Comparison of ENCODE assay signal across 22 cellular contexts in genomic region chr12:128933039-128933438, GRCh38.
"Had no signal": no experiment of that assay in that cellular context is flagged by ENCODE, and none has a peak within 500 bp of the region (broad histone marks: within the 10 kb centered on the region; RNA-seq: fewer than 3 reads in every experiment).

No MANE protein-coding gene starts in this region.

- H3K27me3 ChIP-seq: left lung, pancreas, right lobe of liver, suprapubic skin, tibial nerve, vagina had no signal

- DNase-seq: hippocampal formation; kidney; left colon; left lung; lower lobe of right lung; mammary epithelial cell; mesenchymal stem cell; nucleus accumbens; pancreas; posterior cingulate gyrus; psoas muscle; right lobe of liver; stimulated activated CD4-positive, alpha-beta T cell treated with anti-CD3 and anti-CD28 coated beads, Interleukin-4, amount 100 ng/mL, for 24 hours had no signal

- H3K4me3 Mint-ChIP-seq: naive thymus-derived CD8-positive, alpha-beta T cell; nephron; neural crest cell; stimulated activated effector memory CD8-positive, alpha-beta T cell treated with anti-CD3 and anti-CD28 coated beads, Interleukin-12 subunit alpha, Interleukin-12 subunit beta, amount 100 ng/mL, for 72 hours; stimulated activated naive CD8-positive, alpha-beta T cell treated with anti-CD3 and anti-CD28 coated beads, Interleukin-15, Interleukin-2, amounts not matched to agents 100 ng/mL and 50 ng/mL, for 24 hours; type B pancreatic cell had no signal

- H3K9me3 ChIP-seq: left lung, lower lobe of right lung, pancreas, psoas muscle, right lobe of liver, suprapubic skin, vagina had no signal

- H3K4me3 ChIP-seq: left lung, lower lobe of right lung, pancreas, psoas muscle, right lobe of liver, suprapubic skin, tibial nerve, vagina had no signal

- H3K4me1 ChIP-seq: left lung, lower lobe of right lung, pancreas, psoas muscle, right lobe of liver, suprapubic skin, tibial nerve, vagina had no signal

- H3K27ac ChIP-seq: left lung, lower lobe of right lung, pancreas, psoas muscle, right lobe of liver, suprapubic skin, tibial nerve, vagina had no signal

- H3K9me3 Mint-ChIP-seq: naive thymus-derived CD8-positive, alpha-beta T cell; nephron; neural crest cell; stimulated activated effector memory CD8-positive, alpha-beta T cell treated with anti-CD3 and anti-CD28 coated beads, Interleukin-12 subunit alpha, Interleukin-12 subunit beta, amount 100 ng/mL, for 72 hours; stimulated activated naive CD8-positive, alpha-beta T cell treated with anti-CD3 and anti-CD28 coated beads, Interleukin-15, Interleukin-2, amounts not matched to agents 100 ng/mL and 50 ng/mL, for 24 hours; type B pancreatic cell had no signal

- H3K36me3 Mint-ChIP-seq: naive thymus-derived CD8-positive, alpha-beta T cell; stimulated activated effector memory CD8-positive, alpha-beta T cell treated with anti-CD3 and anti-CD28 coated beads, Interleukin-12 subunit alpha, Interleukin-12 subunit beta, amount 100 ng/mL, for 72 hours; type B pancreatic cell had no signal

- ATAC-seq: left colon; left lung; naive thymus-derived CD8-positive, alpha-beta T cell; pancreas; psoas muscle; stimulated activated effector memory CD8-positive, alpha-beta T cell treated with anti-CD3 and anti-CD28 coated beads, Interleukin-12 subunit alpha, Interleukin-12 subunit beta, amount 100 ng/mL, for 72 hours had no signal

- H3K36me3 ChIP-seq: lower lobe of right lung, pancreas, suprapubic skin, tibial nerve, vagina had no signal

- H3K27me3 Mint-ChIP-seq: stimulated activated naive CD8-positive, alpha-beta T cell treated with anti-CD3 and anti-CD28 coated beads, Interleukin-15, Interleukin-2, amounts not matched to agents 100 ng/mL and 50 ng/mL, for 24 hours had no signal

- H3K27ac Mint-ChIP-seq: nephron; stimulated activated effector memory CD8-positive, alpha-beta T cell treated with anti-CD3 and anti-CD28 coated beads, Interleukin-12 subunit alpha, Interleukin-12 subunit beta, amount 100 ng/mL, for 72 hours; stimulated activated naive CD8-positive, alpha-beta T cell treated with anti-CD3 and anti-CD28 coated beads, Interleukin-15, Interleukin-2, amounts not matched to agents 100 ng/mL and 50 ng/mL, for 24 hours; type B pancreatic cell had no signal

- H3K4me1 Mint-ChIP-seq: nephron; stimulated activated effector memory CD8-positive, alpha-beta T cell treated with anti-CD3 and anti-CD28 coated beads, Interleukin-12 subunit alpha, Interleukin-12 subunit beta, amount 100 ng/mL, for 72 hours had no signal
